8 cellular contexts compared by ENCODE assay signal in the genomic region with DNA sequence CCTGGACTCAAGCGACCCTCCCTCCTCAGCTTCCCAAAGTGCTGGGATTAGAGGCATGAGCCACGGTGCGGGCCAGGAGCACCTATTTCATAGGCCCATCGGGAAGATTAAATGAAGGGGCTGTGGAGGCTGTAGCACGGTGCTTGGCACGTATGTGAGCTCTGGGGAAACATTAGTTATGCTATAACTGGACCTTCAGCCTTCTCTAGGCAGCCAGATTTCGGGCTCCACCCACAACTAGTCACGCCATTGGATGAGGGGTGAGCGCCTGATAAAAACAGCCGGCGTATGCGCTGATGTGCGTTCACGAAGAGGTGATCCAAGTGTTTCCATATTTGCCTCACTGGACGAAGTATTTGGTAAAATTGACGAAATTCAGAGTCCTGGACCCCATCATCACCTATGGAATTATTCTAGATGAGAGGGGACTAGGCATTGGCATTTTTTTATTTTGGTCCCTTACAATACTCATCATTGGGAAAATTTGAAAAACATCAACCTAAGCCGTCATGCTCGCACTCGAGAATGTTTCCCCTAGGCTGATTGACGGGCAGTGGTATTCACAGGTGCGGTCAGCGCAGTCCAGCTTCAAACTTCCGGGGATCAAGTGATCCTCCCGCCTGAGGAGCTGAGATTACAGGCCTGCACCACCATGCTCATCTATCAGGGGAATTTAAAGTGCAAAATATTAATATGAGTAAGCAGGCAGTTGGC. TPM values are rescaled to one million over a fixed set of nuclear protein-coding genes. Genes with fewer than 3 reads are reported as not detected.
DNase-seq lines count a peak whose midpoint lies in the region; ATAC-seq, FAIRE-seq and TF ChIP-seq lines count a peak whose summit lies in the region.

No MANE protein-coding gene starts in this region.

- intact Hi-C loops in HepG2 (cut with micrococcal nuclease; ENCODE audit: unreplicated experiment) (loop anchor here (2.0 kb wide), 1 partner anchor 13 kb away; no protein-coding TSS in a partner anchor), right lobe of liver (cut with DNase I) (loop anchor here in 1 of 2 donors (10.0 kb wide), 1 partner anchor 157 kb away; no protein-coding TSS in a partner anchor)

- in situ Hi-C loops in HepG2 (cut with HindIII; ENCODE audit: extremely low pct_ligation_motif_present, low pct_unique_long_range_greater_than_20kb), result no loop called here

- no peak overlapping the region for H2AFZ ChIP-seq in HepG2 (ENCODE audit: low read length)

- peaks cover 46% of the 10 kb centered on the region for H3K4me1 ChIP-seq in HepG2 (ENCODE audit: insufficient read depth, low read length)
- peaks cover 0 to 23% (median 3%) of the 10 kb centered on the region in 4 donors for H3K4me1 ChIP-seq in right lobe of liver
- peaks cover 2% of the 10 kb centered on the region for H3K4me1 ChIP-seq in mesendoderm (ENCODE audit: control insufficient read depth, low read depth, low read length)

- H3K27ac ChIP-seq in HepG2 (ENCODE audit: extremely low read length, insufficient read depth, low read length), result peak overlapping the region; percentile 81
- H3K27ac ChIP-seq in right lobe of liver, result peak overlapping the region in 1 of 3 donors; percentile 60
- no peak overlapping the region for H3K27ac ChIP-seq in mesendoderm (ENCODE audit: low read depth, low read length)

- H3K27me3 ChIP-seq in HepG2 (ENCODE audit: control insufficient read depth in 1 of 2, insufficient read depth in 2 of 2, low read length in 2 of 2) (no peaks in the 10 kb centered on the region; a peak in 1 of 5 replicates), right lobe of liver (no peaks in the 10 kb centered on the region), mesendoderm (ENCODE audit: insufficient read depth, low read length, poor library complexity) (no peaks in the 10 kb centered on the region)

- no TSS peak for BruUV-seq in HepG2 (replicated peaks; lab: Mats Ljungman, UMichigan)

- DNase-seq in HepG2 (ENCODE audit: low spot score) (no peak), right lobe of liver (no peak), mesendoderm (no peak), NCI-H1694 (lab: John Stamatoyannopoulos, UW) (no peak), middle frontal gyrus (ENCODE audit: extremely low spot score, low spot score) (no peak)
- DNase-seq in activated naive CD8-positive, alpha-beta T cell treated with anti-CD3 and anti-CD28 coated beads for 36 hours, result no peak
- no peak for DNase-seq in effector CD8-positive, alpha-beta T cell (lab: John Stamatoyannopoulos, UW)

- H2AK5ac ChIP-seq in mesendoderm (ENCODE audit: low read length), result no peak overlapping the region

- TF ChIP-seq POLR2A in HepG2 (IDR thresholded peaks at IDR 0.05; ENCODE audit: insufficient read depth in 1 of 2, low read depth in 2 of 2, low read length in 2 of 2) (no peak), right lobe of liver (IDR thresholded peaks at IDR 0.05) (no peak)

- no peak for TF ChIP-seq EP300 in HepG2 (IDR thresholded peaks at IDR 0.05; ENCODE audit: low read depth in 2 of 2, low read length in 2 of 2)
- TF ChIP-seq EP300 in HepG2 (CRISPR knock-in tag; IDR thresholded peaks at IDR 0.05; ENCODE audit: borderline replicate concordance), result no peak

- CTCF ChIA-PET in HepG2 (lab: Yijun Ruan, JAX; ENCODE audit: low intra/inter-chr PET ratio, low total read pairs), result no interaction called here

- no peak overlapping the region for H2BK15ac ChIP-seq in mesendoderm (replicated peaks; ENCODE audit: low read depth)

- no peaks in the 10 kb centered on the region for H3K9me3 Mint-ChIP-seq in activated naive CD8-positive, alpha-beta T cell treated with anti-CD3 and anti-CD28 coated beads for 36 hours

- peaks cover 10% of the 10 kb centered on the region for H3K79me1 ChIP-seq in mesendoderm (ENCODE audit: low read length)

- no peak overlapping the region for H3K23ac ChIP-seq in mesendoderm (ENCODE audit: low read length)

- peaks cover 31% of the 10 kb centered on the region for H3K4me1 Mint-ChIP-seq in activated naive CD8-positive, alpha-beta T cell treated with anti-CD3 and anti-CD28 coated beads for 36 hours

- H4K8ac ChIP-seq in mesendoderm (ENCODE audit: low read depth, low read length), result no peak overlapping the region

- H4K20me1 ChIP-seq in HepG2 (ENCODE audit: insufficient read depth, low read length), result peaks cover 19% of the 10 kb centered on the region

- H4K5ac ChIP-seq in mesendoderm (ENCODE audit: low read length), result no peak overlapping the region

- H3K9ac ChIP-seq in HepG2 (ENCODE audit: insufficient read depth, low read depth, low read length) (peak overlapping the region; percentile 86), mesendoderm (ENCODE audit: low read length) (no peak overlapping the region)

- POLR2A ChIA-PET in HepG2 (lab: Yijun Ruan, JAX), result interaction anchor here (0.6 to 2.5 kb wide), 3 partner anchors 16 to 397 kb away, joined by 3 to 12 read pairs (median 5); a partner anchor contains a TSS

- no peak overlapping the region for H3K18ac ChIP-seq in mesendoderm (ENCODE audit: low read length)

- TF ChIP-seq RAD21 in HepG2 (CRISPR knock-in tag; IDR thresholded peaks at IDR 0.05), result no peak

- H3K27me3 Mint-ChIP-seq in activated naive CD8-positive, alpha-beta T cell treated with anti-CD3 and anti-CD28 coated beads for 36 hours, result peaks cover 5% of the 10 kb centered on the region

- ATAC-seq in HepG2, result no peak
- no peak for ATAC-seq in right lobe of liver
- no peak for ATAC-seq in HG03108 (IDR thresholded peaks at IDR 0.05; ENCODE audit: unreplicated experiment)

- no peak overlapping the region for H2BK5ac ChIP-seq in mesendoderm (ENCODE audit: low read length)

- H3K4me2 ChIP-seq in HepG2 (ENCODE audit: low read depth, low read length) (peak overlapping the region; percentile 83), mesendoderm (ENCODE audit: low read length) (no peak overlapping the region)

- H3K9me3 ChIP-seq in HepG2 (ENCODE audit: low read length) (no peaks in the 10 kb centered on the region), right lobe of liver (no peaks in the 10 kb centered on the region)

- no peak for FAIRE-seq in HepG2 (lab: Jason Lieb, UNC)

- peak overlapping the region; percentile 93 for H3K27ac Mint-ChIP-seq in activated naive CD8-positive, alpha-beta T cell treated with anti-CD3 and anti-CD28 coated beads for 36 hours

- H3K79me2 ChIP-seq in HepG2 (ENCODE audit: insufficient read depth, low read length) (peaks cover 36% of the 10 kb centered on the region), mesendoderm (ENCODE audit: control insufficient read depth, insufficient read depth, low read length) (peaks cover 26% of the 10 kb centered on the region)

- no peak overlapping the region for H2BK120ac ChIP-seq in mesendoderm (ENCODE audit: low read depth, low read length)

- WGBS in HepG2 (ENCODE audit: low lambda C conversion rate), result 83% methylated on average over 24 of the region's 24 CpGs
- WGBS in right lobe of liver (ENCODE audit: insufficient coverage, low coverage, low lambda C conversion rate, missing lambda C conversion rate), result 77% methylated on average over 13 of the region's 24 CpGs
- no CpG with 5 or more reads among the region's 24 CpGs for WGBS in mesendoderm (ENCODE audit: extremely low coverage, insufficient coverage, low lambda C conversion rate)

- no peak overlapping the region for H3K4ac ChIP-seq in mesendoderm (ENCODE audit: low read depth, low read length)

- H3K4me3 ChIP-seq in HepG2 (replicated peaks in 1 of 3; ENCODE audit: insufficient read depth in 1 of 3, low read depth in 2 of 3, low read length in 3 of 3) (peak overlapping the region; percentile 61 to 93 (median 85); a peak in 5 of 6 replicates), right lobe of liver (peak overlapping the region in 1 of 3 donors; percentile 74), mesendoderm (ENCODE audit: low read length) (no peak overlapping the region)

- peak overlapping the region; percentile 22 for H3K56ac ChIP-seq in mesendoderm (ENCODE audit: low read length)

- TF ChIP-seq CTCF in HepG2 (CRISPR knock-in tag; IDR thresholded peaks at IDR 0.05), result no peak
- no peak for TF ChIP-seq CTCF in right lobe of liver (IDR thresholded peaks at IDR 0.05)

- H3K4me3 Mint-ChIP-seq in activated naive CD8-positive, alpha-beta T cell treated with anti-CD3 and anti-CD28 coated beads for 36 hours, result peak overlapping the region; percentile 88

- H3K36me3 ChIP-seq in HepG2 (replicated peaks in 1 of 2; ENCODE audit: control insufficient read depth in 1 of 2, insufficient read depth in 2 of 2, low read length in 2 of 2) (no peaks in the 10 kb centered on the region; a peak in 1 of 5 replicates), right lobe of liver (no peaks in the 10 kb centered on the region), mesendoderm (ENCODE audit: control insufficient read depth, insufficient read depth, low read length) (no peaks in the 10 kb centered on the region)

- H3K36me3 Mint-ChIP-seq in activated naive CD8-positive, alpha-beta T cell treated with anti-CD3 and anti-CD28 coated beads for 36 hours, result peaks cover 16% of the 10 kb centered on the region

RNA-seq across cellular contexts. Expression of a gene that starts 1.8 kb away (rescaled TPM):
- total RNA-seq in HepG2 (2016; rRNA removed; fragmentation: Illumina TruSeq; extraction: Trizol) (21.4 and 24.4 TPM in 2 replicates), right lobe of liver (10 to 100 TPM; 26.2 to 65.8 (median 41.6) TPM)
- total RNA-seq in HepG2 (2016; cell fraction: cytosol; rRNA removed; fragmentation: Illumina TruSeq; extraction: Trizol; ENCODE audit: low read depth), result 54.2 and 55.2 TPM in 2 replicates
- total RNA-seq in HepG2 (2016; cell fraction: insoluble cytoplasmic fraction; rRNA removed; fragmentation: Illumina TruSeq; extraction: Trizol), result 17.9 and 22.3 TPM in 2 replicates
- 22.4 and 27.0 TPM in 2 replicates for total RNA-seq in HepG2 (2016; cell fraction: membrane; rRNA removed; fragmentation: Illumina TruSeq; extraction: Trizol)
- 48.5 and 63.5 TPM in 2 replicates for total RNA-seq in HepG2 (2016; cell fraction: nucleus; rRNA removed; fragmentation: Illumina TruSeq; extraction: Trizol)
- 38.4 and 42.3 TPM in 2 replicates for polyA plus RNA-seq in HepG2 (2011; rRNA removed)
- polyA plus RNA-seq in HepG2 (2011; cell fraction: cytosol; rRNA removed), result 31.1 and 36.3 TPM in 2 replicates
- 155 and 191 TPM in 2 replicates for polyA plus RNA-seq in HepG2 (2011; cell fraction: nucleus; rRNA removed)
- polyA plus RNA-seq in HepG2 (2012), result 78.6 and 89.8 TPM in 2 replicates
- 10.6 and 13.9 TPM in 2 replicates for polyA plus RNA-seq in HepG2 (2016; cell fraction: cytosol; fragmentation: Illumina TruSeq; extraction: Trizol; ENCODE audit: low read depth)
- 35.2 and 50.6 TPM in 2 replicates for polyA plus RNA-seq in HepG2 (2016; cell fraction: insoluble cytoplasmic fraction; fragmentation: Illumina TruSeq; extraction: Trizol; ENCODE audit: low read depth)
- polyA plus RNA-seq in HepG2 (2016; cell fraction: membrane; fragmentation: Illumina TruSeq; extraction: Trizol; ENCODE audit: low read depth), result 29.5 and 30.6 TPM in 2 replicates
- polyA plus RNA-seq in HepG2 (2016; cell fraction: nucleus; fragmentation: Illumina TruSeq; extraction: Trizol; ENCODE audit: insufficient read depth, low read depth), result 190 and 216 TPM in 2 replicates
- 38.6 and 64.5 TPM in 2 replicates for polyA minus RNA-seq in HepG2 (2011; rRNA and poly(A)+ RNA removed; ENCODE audit: low replicate concordance)
- polyA minus RNA-seq in HepG2 (2011; cell fraction: cytosol; rRNA and poly(A)+ RNA removed), result 32.5 and 37.0 TPM in 2 replicates
- 104 and 109 TPM in 2 replicates for polyA minus RNA-seq in HepG2 (2011; cell fraction: nucleus; rRNA and poly(A)+ RNA removed)
- total RNA-seq in activated naive CD8-positive, alpha-beta T cell treated with anti-CD3 and anti-CD28 coated beads for 36 hours, result 100 to 1,000 TPM; 129 to 142 TPM
- polyA plus RNA-seq in mesendoderm (2013, experiment 1 of 2), result 92.2 TPM
- polyA plus RNA-seq in mesendoderm (2013, experiment 2 of 2), result 93.3 TPM

RNA-seq across cellular contexts. Expression of a gene that starts 16.1 kb away (rescaled TPM):
- 63.9 and 136 TPM in 2 replicates for total RNA-seq in HepG2 (2016; rRNA removed; fragmentation: Illumina TruSeq; extraction: Trizol)
- total RNA-seq in HepG2 (2016; cell fraction: cytosol; rRNA removed; fragmentation: Illumina TruSeq; extraction: Trizol; ENCODE audit: low read depth), result 47.1 and 47.6 TPM in 2 replicates
- total RNA-seq in HepG2 (2016; cell fraction: insoluble cytoplasmic fraction; rRNA removed; fragmentation: Illumina TruSeq; extraction: Trizol), result 54.6 and 131 TPM in 2 replicates
- 46.3 and 47.0 TPM in 2 replicates for total RNA-seq in HepG2 (2016; cell fraction: membrane; rRNA removed; fragmentation: Illumina TruSeq; extraction: Trizol)
- 148 and 166 TPM in 2 replicates for total RNA-seq in HepG2 (2016; cell fraction: nucleus; rRNA removed; fragmentation: Illumina TruSeq; extraction: Trizol)
- polyA plus RNA-seq in HepG2 (2011; rRNA removed), result 66.0 and 77.5 TPM in 2 replicates
- 41.6 and 46.2 TPM in 2 replicates for polyA plus RNA-seq in HepG2 (2011; cell fraction: cytosol; rRNA removed)
- polyA plus RNA-seq in HepG2 (2011; cell fraction: nucleus; rRNA removed), result 327 and 378 TPM in 2 replicates
- 69.0 and 72.2 TPM in 2 replicates for polyA plus RNA-seq in HepG2 (2012)
- 8.2 and 9.5 TPM in 2 replicates for polyA plus RNA-seq in HepG2 (2016; cell fraction: cytosol; fragmentation: Illumina TruSeq; extraction: Trizol; ENCODE audit: low read depth)
- 43.3 and 56.0 TPM in 2 replicates for polyA plus RNA-seq in HepG2 (2016; cell fraction: insoluble cytoplasmic fraction; fragmentation: Illumina TruSeq; extraction: Trizol; ENCODE audit: low read depth)
- polyA plus RNA-seq in HepG2 (2016; cell fraction: membrane; fragmentation: Illumina TruSeq; extraction: Trizol; ENCODE audit: low read depth), result 16.9 and 17.6 TPM in 2 replicates
- polyA plus RNA-seq in HepG2 (2016; cell fraction: nucleus; fragmentation: Illumina TruSeq; extraction: Trizol; ENCODE audit: insufficient read depth, low read depth), result 304 and 336 TPM in 2 replicates
- polyA minus RNA-seq in HepG2 (2011; rRNA and poly(A)+ RNA removed; ENCODE audit: low replicate concordance), result 76.1 and 106 TPM in 2 replicates
- polyA minus RNA-seq in HepG2 (2011; cell fraction: cytosol; rRNA and poly(A)+ RNA removed), result 59.0 and 61.6 TPM in 2 replicates
- 140 and 143 TPM in 2 replicates for polyA minus RNA-seq in HepG2 (2011; cell fraction: nucleus; rRNA and poly(A)+ RNA removed)
- total RNA-seq in right lobe of liver, result 10 to 100 TPM; 44.0 to 70.5 (median 57.0) TPM
- total RNA-seq in activated naive CD8-positive, alpha-beta T cell treated with anti-CD3 and anti-CD28 coated beads for 36 hours, result 10 to 100 TPM; 63.1 to 76.7 TPM
- 34.3 TPM for polyA plus RNA-seq in mesendoderm (2013, experiment 1 of 2)
- 33.7 TPM for polyA plus RNA-seq in mesendoderm (2013, experiment 2 of 2)
